Comparison of ENCODE assay signal across 15 cellular contexts in genomic region chr13:47796816-47797215, GRCh38.
DNase-seq lines count a peak whose midpoint lies in the region; ATAC-seq and TF ChIP-seq lines count a peak whose summit lies in the region.
"Had no signal": no experiment of that assay in that cellular context is flagged by ENCODE, and none has a peak within 500 bp of the region (broad histone marks: within the 10 kb centered on the region; RNA-seq: fewer than 3 reads in every experiment).

No MANE protein-coding gene starts in this region.

- H3K27me3 Mint-ChIP-seq in GM23338 (ENCODE audit: insufficient read depth, low read depth, poor library complexity): peaks cover 3% of the 10 kb centered on the region
- no peaks in the 10 kb centered on the region for H3K27me3 Mint-ChIP-seq in type B pancreatic cell

- H3K27me3 ChIP-seq in GM23338 (ENCODE audit: insufficient read depth) (no peaks in the 10 kb centered on the region), left ventricle myocardium inferior (ENCODE audit: low read depth) (no peaks in the 10 kb centered on the region), uterus (no peaks in the 10 kb centered on the region)

- TF ChIP-seq CTCF in GM23338 (conservative IDR thresholded peaks at IDR 0.05; ENCODE audit: low read depth in 2 of 2) (no peak), left ventricle myocardium inferior (IDR thresholded peaks at IDR 0.05; ENCODE audit: borderline replicate concordance) (no peak), type B pancreatic cell (conservative IDR thresholded peaks at IDR 0.05) (no peak), uterus (IDR thresholded peaks at IDR 0.05) (no peak)

- no peak overlapping the region for H3K4me2 ChIP-seq in GM23338

- peaks cover 8% of the 10 kb centered on the region for H3K36me3 Mint-ChIP-seq in GM23338 (ENCODE audit: low read depth)
- H3K36me3 Mint-ChIP-seq in type B pancreatic cell: no peaks in the 10 kb centered on the region

- H3K9me3 Mint-ChIP-seq in GM23338 (peaks cover 18% of the 10 kb centered on the region), type B pancreatic cell (no peaks in the 10 kb centered on the region)

- no peaks in the 10 kb centered on the region for H3F3A ChIP-seq in GM23338 (replicated peaks; ENCODE audit: low read depth)

- intact Hi-C loops in Right ventricle myocardium inferior (cut with DNase I) (no loop called here), cardiac septum (cut with DNase I) (no loop called here), left ventricle myocardium inferior (cut with micrococcal nuclease) (no loop called here), uterus (cut with DNase I; ENCODE audit: low total_unique reads) (no loop called here)

- no peak overlapping the region for H3K27ac ChIP-seq in GM23338 (ENCODE audit: low read depth)
- peak overlapping the region; percentile 6 for H3K27ac ChIP-seq in left ventricle myocardium inferior (replicated peaks)
- H3K27ac ChIP-seq in uterus: no peak overlapping the region

- no peaks in the 10 kb centered on the region for H3K4me1 Mint-ChIP-seq in GM23338
- H3K4me1 Mint-ChIP-seq in type B pancreatic cell (ENCODE audit: unreplicated experiment): no peaks in the 10 kb centered on the region
- H3K4me1 Mint-ChIP-seq: B cell had no signal

- no peak for DNase-seq in Right ventricle myocardium inferior (ENCODE audit: missing footprints)
- DNase-seq in cardiac septum (ENCODE audit: low spot score): no peak
- DNase-seq in GM23338 (ENCODE audit: low spot score): peak; percentile 7
- DNase-seq in left ventricle myocardium inferior: peak; percentile 22
- DNase-seq in occipital lobe (lab: John Stamatoyannopoulos, UW): peak; percentile 25
- no peak for DNase-seq in type B pancreatic cell (ENCODE audit: extremely low spot score, unreplicated experiment)
- no peak for DNase-seq in DMS79 treated with DMSO at 0.1 percent for 48 hours (lab: John Stamatoyannopoulos, UW)
- no peak for DNase-seq in uterus
- DNase-seq: 8988T; C1 segment of cervical spinal cord; Calu3; CD4-positive, alpha-beta T cell; DMS79; HFFc6 had no signal

- H3K4me3 ChIP-seq in GM23338 (no peak overlapping the region), left ventricle myocardium inferior (no peak overlapping the region), uterus (no peak overlapping the region)

- H3K9me3 ChIP-seq in left ventricle myocardium inferior (replicated peaks) (peaks cover 5% of the 10 kb centered on the region), uterus (no peaks in the 10 kb centered on the region)

- no peak overlapping the region for H3K27ac Mint-ChIP-seq in GM23338
- H3K27ac Mint-ChIP-seq in type B pancreatic cell: no peak overlapping the region
- H3K27ac Mint-ChIP-seq: B cell; CD4-positive, alpha-beta T cell; HFFc6 had no signal

- H3K9me2 ChIP-seq in GM23338 (ENCODE audit: insufficient read depth): no peaks in the 10 kb centered on the region

- ATAC-seq in Right ventricle myocardium inferior: peak; percentile 52
- ATAC-seq in GM23338: no peak

- H3K79me2 ChIP-seq in GM23338 (replicated peaks; ENCODE audit: insufficient read depth): no peaks in the 10 kb centered on the region

- H3K4me1 ChIP-seq in GM23338 (ENCODE audit: insufficient read depth): no peaks in the 10 kb centered on the region
- no peaks in the 10 kb centered on the region for H3K4me1 ChIP-seq in left ventricle myocardium inferior
- no peaks in the 10 kb centered on the region for H3K4me1 ChIP-seq in uterus

- no peak for TF ChIP-seq POLR2A in uterus (IDR thresholded peaks at IDR 0.05)

- no peaks in the 10 kb centered on the region for H3K36me3 ChIP-seq in GM23338 (ENCODE audit: insufficient read depth)
- no peaks in the 10 kb centered on the region for H3K36me3 ChIP-seq in left ventricle myocardium inferior
- no peaks in the 10 kb centered on the region for H3K36me3 ChIP-seq in uterus

- no peak overlapping the region for H3K4me3 Mint-ChIP-seq in GM23338
- H3K4me3 Mint-ChIP-seq in type B pancreatic cell: no peak overlapping the region
- H3K4me3 Mint-ChIP-seq: B cell; CD4-positive, alpha-beta T cell; HFFc6 had no signal

- H2AFZ ChIP-seq in GM23338: no peak overlapping the region

- no peaks in the 10 kb centered on the region for H4K20me1 ChIP-seq in GM23338 (replicated peaks; ENCODE audit: insufficient read depth)

TF ChIP-seq in GM23338, 12 proteins besides CTCF, POLR2A, EP300 and RAD21:
- TF ChIP-seq STAT1 (IDR thresholded peaks at IDR 0.05; ENCODE audit: unreplicated experiment): no peak

Comparison
In these comparisons a context has a peak if more than half of its experiments do, and no peak if none do; other contexts are left out.
1. DNase-seq: peak in GM23338 (single experiment), left ventricle myocardium inferior (single experiment) and occipital lobe (single experiment); none in Right ventricle myocardium inferior (single experiment), cardiac septum (single experiment), type B pancreatic cell (single experiment), DMS79 treated with DMSO at 0.1 percent for 48 hours (single experiment) and uterus (0 of 2).